34 cellular contexts compared by ENCODE assay signal in the genomic region with DNA sequence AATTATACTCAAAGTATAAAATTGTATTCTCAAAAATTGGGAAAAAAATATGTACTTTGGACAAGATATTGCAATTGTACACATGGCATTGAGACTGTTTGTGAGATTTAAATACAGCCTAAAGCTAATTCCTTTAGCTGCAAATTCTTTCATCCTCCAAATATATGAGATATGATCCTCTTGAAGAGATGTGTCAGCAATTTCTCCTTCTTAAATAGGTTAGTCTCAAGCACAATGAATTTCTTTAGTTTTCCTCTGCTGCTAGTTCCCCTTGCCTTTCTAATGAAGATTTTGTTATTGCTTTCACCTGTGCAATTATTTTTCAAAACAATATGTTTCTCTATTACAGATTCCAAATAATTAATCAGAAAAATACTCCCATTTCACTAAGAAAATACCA.
"Had no signal": no experiment of that assay in that cellular context is flagged by ENCODE, and none has a peak within 500 bp of the region (broad histone marks: within the 10 kb centered on the region; RNA-seq: fewer than 3 reads in every experiment).

No MANE protein-coding gene starts in this region.

- H3K4me3 ChIP-seq: adrenal gland, body of pancreas, breast epithelium had no signal

- H3K4me1 ChIP-seq: adrenal gland, body of pancreas, breast epithelium had no signal

- ATAC-seq: activated CD8-positive, alpha-beta T cell treated with anti-CD3 and anti-CD28 coated beads for 36 hours; activated naive CD4-positive, alpha-beta T cell treated with anti-CD3 and anti-CD28 coated beads, Interleukin-2, amount 50 U/mL, for 72 hours; activated T-cell treated with anti-CD3 and anti-CD28 coated beads, Interleukin-2, amount 50 U/mL, for 4 hours; activated T-cell treated with anti-CD3 and anti-CD28 coated beads, Interleukin-2, amount 50 U/mL, for 72 hours; activated T-helper 17 cell treated with anti-CD3 and anti-CD28 coated beads, Interleukin-2, amount 50 U/mL, for 72 hours; body of pancreas had no signal

- H3K36me3 ChIP-seq: adrenal gland, brain microvascular endothelial cell, breast epithelium had no signal

- H3K9me3 ChIP-seq: adrenal gland, body of pancreas, breast epithelium had no signal

- H3K27me3 ChIP-seq: adrenal gland, body of pancreas, brain microvascular endothelial cell, breast epithelium had no signal

- DNase-seq: activated B cell treated with CpG ODN at 0.5 μM for 24 hours; activated CD4-positive, alpha-beta memory T cell treated with anti-CD3 and anti-CD28 coated beads for 36 hours; activated CD4-positive, alpha-beta T cell treated with anti-CD3 and anti-CD28 coated beads for 4 hours; activated CD4-positive, alpha-beta T cell treated with anti-CD3 and anti-CD28 coated beads, Interleukin-2, amount 10 ng/mL, durations not matched to agents 24 days and 14 days; activated CD4-positive, alpha-beta T cell treated with anti-CD3 and anti-CD28 coated beads, Interleukin-2, amount 50 U/mL, for 1 hour; activated CD4-positive, alpha-beta T cell treated with anti-CD3 and anti-CD28 coated beads, Interleukin-2, amount 50 U/mL, for 4 hours; activated CD4-positive, CD25-positive, alpha-beta regulatory T cell treated with anti-CD3 and anti-CD28 coated beads, Interleukin-2, amount 50 U/mL, for 72 hours; activated CD8-positive, alpha-beta memory T cell treated with anti-CD3 and anti-CD28 coated beads, Interleukin-2, amount 50 U/mL, for 4 hours; activated CD8-positive, alpha-beta T cell treated with anti-CD3 and anti-CD28 coated beads for 36 hours; activated effector memory CD4-positive, alpha-beta T cell treated with anti-CD3 and anti-CD28 coated beads, Interleukin-2, amount 50 U/mL, for 16 hours; activated gamma-delta T cell treated with Interleukin-2 at 50 U/mL for 16 hours; activated naive CD4-positive, alpha-beta T cell; activated naive CD4-positive, alpha-beta T cell treated with anti-CD3 and anti-CD28 coated beads for 36 hours; activated naive CD4-positive, alpha-beta T cell treated with anti-CD3 and anti-CD28 coated beads, Interleukin-2, amount 50 U/mL, for 16 hours; activated naive CD8-positive, alpha-beta T cell treated with anti-CD3 and anti-CD28 coated beads for 36 hours; activated T-cell treated with anti-CD3 and anti-CD28 coated beads for 4 hours; activated T-cell treated with anti-CD3 and anti-CD28 coated beads, Interleukin-2, amount 50 U/mL, for 1 hour; activated T-cell treated with anti-CD3 and anti-CD28 coated beads, Interleukin-2, amount 50 U/mL, for 4 hours; activated T-cell treated with anti-CD3 and anti-CD28 coated beads, Interleukin-2, amount 50 U/mL, for 72 hours; adrenal gland; amniotic stem cell; aorta; body of pancreas; brain microvascular endothelial cell; central memory CD4-positive, alpha-beta T cell; T-helper 2 cell; T-helper 9 cell had no signal

- FAIRE-seq: astrocyte, colon, TTC549 had no signal

- H3K27ac ChIP-seq: adrenal gland, body of pancreas, brain microvascular endothelial cell, breast epithelium, VCaP had no signal
